In genomic region chr3:184727357-184728060, GRCh38 we compare ENCODE assay signal across 8 cellular contexts. TPM values are rescaled to one million over a fixed set of nuclear protein-coding genes. Genes with fewer than 3 reads are reported as not detected.
DNase-seq lines count a peak whose midpoint lies in the region; ATAC-seq and TF ChIP-seq lines count a peak whose summit lies in the region.

No MANE protein-coding gene starts in this region.

- no peaks in the 10 kb centered on the region for H3K4me1 ChIP-seq in NT2/D1 (ENCODE audit: insufficient read depth, insufficient read length)

- H3K36me3 ChIP-seq in NT2/D1 (ENCODE audit: insufficient read depth, insufficient read length, low read length), result no peaks in the 10 kb centered on the region

- no peak for TF ChIP-seq CTCF in omental fat pad (IDR thresholded peaks at IDR 0.05)

- no peaks in the 10 kb centered on the region for H3K27me3 ChIP-seq in NT2/D1 (ENCODE audit: insufficient read depth, insufficient read length)

- no peak overlapping the region for H3K9ac ChIP-seq in NT2/D1 (ENCODE audit: insufficient read length, low read depth)

- DNase-seq in DMS 273 treated with DMSO at 0.1 percent for 48 hours (lab: John Stamatoyannopoulos, UW) (peak; percentile 52), HuH-7 (ENCODE audit: low spot score) (peak; percentile 85), NT2/D1 (ENCODE audit: low read depth, low spot score) (peak; percentile 89), foreskin melanocyte (peak; percentile 37), omental fat pad (ENCODE audit: low spot score) (peak; percentile 47), NCI-H2171 treated with DMSO at 0.1 percent for 48 hours (lab: John Stamatoyannopoulos, UW) (no peak)
- peak; percentile 9 to 13 for DNase-seq in activated T-helper 1 cell treated with anti-CD3 and anti-CD28 coated beads, Interleukin-2, amount 50 U/mL, for 16 hours (ENCODE audit: low read depth in 1 of 2, low spot score in 1 of 2)

- no peaks in the 10 kb centered on the region for H3K9me3 ChIP-seq in NT2/D1 (ENCODE audit: insufficient read depth, low read length)

- H3K4me3 ChIP-seq in NT2/D1 (ENCODE audit: insufficient read length, low read depth), result no peak overlapping the region

- ATAC-seq in omental fat pad (ENCODE audit: low FRiP score) (peak; percentile 92), GM19397 (IDR thresholded peaks at IDR 0.05; ENCODE audit: unreplicated experiment) (no peak)

RNA-seq across cellular contexts. Expression of gene MAGEF1, which starts 15.6 kb away (rescaled TPM):
- 10 to 100 TPM in 3 of 4 donors, 1 to 10 TPM in 1; 9.8 to 23.1 (median 18.2) TPM for total RNA-seq in omental fat pad
